Comparison of ENCODE assay signal across 10 cellular contexts in the genomic region with DNA sequence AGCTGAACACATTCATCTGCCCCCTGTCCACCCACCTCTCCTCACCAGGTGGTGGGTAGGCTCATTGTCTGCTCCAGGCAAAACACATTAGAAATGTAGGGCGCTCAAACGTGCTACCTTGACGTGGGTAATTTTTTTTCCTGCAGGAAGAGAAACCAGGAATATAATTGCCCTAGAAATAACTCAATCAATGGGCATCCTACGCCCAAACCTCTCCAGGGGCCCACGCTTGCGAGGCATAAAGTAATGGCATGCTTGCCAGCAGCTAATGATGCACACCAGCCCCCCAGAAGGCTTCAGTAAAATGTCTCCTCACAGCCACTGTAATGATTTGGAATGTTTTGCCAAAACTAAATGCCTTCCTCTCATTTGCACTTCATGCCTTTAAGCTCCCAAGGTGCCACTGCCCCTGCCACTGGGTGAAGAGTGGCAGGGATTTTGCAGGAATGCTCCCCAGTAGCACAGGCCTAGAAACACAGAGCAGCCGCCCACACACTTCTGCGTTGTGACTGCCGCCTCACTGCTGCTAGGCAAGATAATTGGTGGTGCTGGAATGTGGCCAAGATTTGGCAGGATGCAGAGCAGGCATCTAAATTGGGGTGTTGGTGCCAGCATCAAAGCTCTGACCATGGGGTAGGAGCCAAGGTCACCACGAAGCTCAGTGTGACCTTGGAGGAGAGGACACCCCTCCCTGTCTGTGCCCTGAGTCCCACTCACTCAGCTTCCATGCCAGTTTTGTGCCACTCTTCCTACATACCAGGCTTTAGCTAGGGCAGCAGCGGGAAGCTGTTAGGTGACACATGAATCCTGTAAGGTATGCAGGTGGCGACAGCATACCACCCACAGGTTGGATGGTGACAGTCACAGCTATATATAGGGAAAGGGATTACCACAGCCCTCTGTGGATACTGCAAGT. TPM values are rescaled to one million over a fixed set of nuclear protein-coding genes. Genes with fewer than 3 reads are reported as not detected.
DNase-seq lines count a peak whose midpoint lies in the region; ATAC-seq and TF ChIP-seq lines count a peak whose summit lies in the region.
"Had no signal": no experiment of that assay in that cellular context is flagged by ENCODE, and none has a peak within 500 bp of the region (broad histone marks: within the 10 kb centered on the region; RNA-seq: fewer than 3 reads in every experiment).

No MANE protein-coding gene starts in this region.

- H3K27me3 ChIP-seq in dorsolateral prefrontal cortex (no peaks in the 10 kb centered on the region), uterus (no peaks in the 10 kb centered on the region)

- H3K9me3 Mint-ChIP-seq in activated CD4-positive, alpha-beta T cell treated with anti-CD3 and anti-CD28 coated beads for 36 hours (ENCODE audit: low read depth) = no peaks in the 10 kb centered on the region
- H3K9me3 Mint-ChIP-seq in activated CD4-positive, alpha-beta T cell treated with anti-CD3 and anti-CD28 coated beads, Interleukin-2, amount 10 ng/mL, durations not matched to agents 24 days and 14 days = no peaks in the 10 kb centered on the region

- intact Hi-C loops in activated CD4-positive, alpha-beta T cell treated with anti-CD3 and anti-CD28 coated beads for 36 hours (cut with DNase I, micrococcal nuclease) = no loop called here
- intact Hi-C loops in activated CD4-positive, alpha-beta T cell treated with anti-CD3 and anti-CD28 coated beads, Interleukin-2, amount 10 ng/mL, durations not matched to agents 24 days and 14 days (cut with micrococcal nuclease) = no loop called here
- intact Hi-C loops in dorsolateral prefrontal cortex (cut with DNase I) = no loop called here
- intact Hi-C loops in uterus (cut with DNase I; ENCODE audit: low total_unique reads) = no loop called here

- POLR2A ChIA-PET in activated CD4-positive, alpha-beta T cell treated with anti-CD3 and anti-CD28 coated beads for 36 hours (lab: Charles Lee) = interaction anchor here (0.5 kb wide), 1 partner anchor 112 kb away, joined by 5 read pairs; no protein-coding TSS in a partner anchor

- no peaks in the 10 kb centered on the region for H3K27me3 Mint-ChIP-seq in activated CD4-positive, alpha-beta T cell treated with anti-CD3 and anti-CD28 coated beads for 36 hours
- peaks cover 5% of the 10 kb centered on the region for H3K27me3 Mint-ChIP-seq in activated CD4-positive, alpha-beta T cell treated with anti-CD3 and anti-CD28 coated beads, Interleukin-2, amount 10 ng/mL, durations not matched to agents 24 days and 14 days
- H3K27me3 Mint-ChIP-seq: activated naive CD8-positive, alpha-beta T cell had no signal

- H3K27ac Mint-ChIP-seq in activated CD4-positive, alpha-beta T cell treated with anti-CD3 and anti-CD28 coated beads for 36 hours = no peak overlapping the region
- no peak overlapping the region for H3K27ac Mint-ChIP-seq in activated CD4-positive, alpha-beta T cell treated with anti-CD3 and anti-CD28 coated beads, Interleukin-2, amount 10 ng/mL, durations not matched to agents 24 days and 14 days
- H3K27ac Mint-ChIP-seq: activated naive CD8-positive, alpha-beta T cell had no signal

- CTCF ChIA-PET in activated CD4-positive, alpha-beta T cell treated with anti-CD3 and anti-CD28 coated beads for 36 hours (lab: Charles Lee) = interaction anchor here (1.6 to 2.1 kb wide), 2 partner anchors 9 to 13 kb away, joined by 4 to 5 read pairs; no protein-coding TSS in a partner anchor

- H3K36me3 Mint-ChIP-seq in activated CD4-positive, alpha-beta T cell treated with anti-CD3 and anti-CD28 coated beads for 36 hours (ENCODE audit: low read depth) = no peaks in the 10 kb centered on the region
- no peaks in the 10 kb centered on the region for H3K36me3 Mint-ChIP-seq in activated CD4-positive, alpha-beta T cell treated with anti-CD3 and anti-CD28 coated beads, Interleukin-2, amount 10 ng/mL, durations not matched to agents 24 days and 14 days (ENCODE audit: low read depth)
- H3K36me3 Mint-ChIP-seq: activated naive CD8-positive, alpha-beta T cell had no signal

- TF ChIP-seq POLR2A in uterus (IDR thresholded peaks at IDR 0.05) = no peak

- DNase-seq in activated CD4-positive, alpha-beta T cell treated with anti-CD3 and anti-CD28 coated beads for 36 hours = peak; percentile 35
- no peak for DNase-seq in activated CD4-positive, alpha-beta T cell treated with anti-CD3 and anti-CD28 coated beads, Interleukin-2, amount 10 ng/mL, durations not matched to agents 24 days and 14 days
- DNase-seq in NCI-H2227 treated with DMSO at 0.1 percent for 48 hours (lab: John Stamatoyannopoulos, UW) (peak; percentile 14), dorsolateral prefrontal cortex (peak; percentile 23 to 77 (median 66)), renal cortical epithelial cell (ENCODE audit: low read depth) (peak; percentile 26), uterus (no peak)

- H3K4me3 Mint-ChIP-seq in activated CD4-positive, alpha-beta T cell treated with anti-CD3 and anti-CD28 coated beads for 36 hours = no peak overlapping the region
- no peak overlapping the region for H3K4me3 Mint-ChIP-seq in activated CD4-positive, alpha-beta T cell treated with anti-CD3 and anti-CD28 coated beads, Interleukin-2, amount 10 ng/mL, durations not matched to agents 24 days and 14 days
- H3K4me3 Mint-ChIP-seq: activated naive CD8-positive, alpha-beta T cell had no signal

- H3K27ac ChIP-seq in dorsolateral prefrontal cortex (peak overlapping the region in 2 of 59 donors; percentile 4 to 38), uterus (no peak overlapping the region)

- H3K4me3 ChIP-seq in dorsolateral prefrontal cortex (no peak overlapping the region), uterus (no peak overlapping the region)

- TF ChIP-seq CTCF in dorsolateral prefrontal cortex (IDR thresholded peaks at IDR 0.05 in 54 of 56, conservative IDR thresholded peaks at IDR 0.05 in 2 of 56; ENCODE audit: low read depth in 1 of 56, partially characterized antibody in 56 of 56) (no peak), uterus (IDR thresholded peaks at IDR 0.05) (no peak)

- ATAC-seq in activated CD4-positive, alpha-beta T cell treated with anti-CD3 and anti-CD28 coated beads for 36 hours = no peak
- no peak for ATAC-seq in GM19395 (IDR thresholded peaks at IDR 0.05; ENCODE audit: unreplicated experiment)
- no peak for ATAC-seq in HG03159 (IDR thresholded peaks at IDR 0.05; ENCODE audit: unreplicated experiment)
- ATAC-seq: activated CD4-positive, CD25-positive, alpha-beta regulatory T cell treated with anti-CD3 and anti-CD28 coated beads, Interleukin-2, amount 50 U/mL, for 24 hours had no signal

- H3K9me3 ChIP-seq in uterus = no peaks in the 10 kb centered on the region

- H3K4me1 Mint-ChIP-seq in activated CD4-positive, alpha-beta T cell treated with anti-CD3 and anti-CD28 coated beads for 36 hours = no peaks in the 10 kb centered on the region
- no peaks in the 10 kb centered on the region for H3K4me1 Mint-ChIP-seq in activated CD4-positive, alpha-beta T cell treated with anti-CD3 and anti-CD28 coated beads, Interleukin-2, amount 10 ng/mL, durations not matched to agents 24 days and 14 days

- H3K4me1 ChIP-seq in uterus = no peaks in the 10 kb centered on the region

- no peaks in the 10 kb centered on the region for H3K36me3 ChIP-seq in uterus

RNA-seq across cellular contexts. Expression of gene PPP1R3C, which starts 48.7 kb away (rescaled TPM):
- total RNA-seq in activated CD4-positive, alpha-beta T cell treated with anti-CD3 and anti-CD28 coated beads for 36 hours = under 1 TPM; 0.63 to 0.71 TPM
- total RNA-seq in activated CD4-positive, alpha-beta T cell treated with anti-CD3 and anti-CD28 coated beads, Interleukin-2, amount 10 ng/mL, durations not matched to agents 24 days and 14 days = 0.14 and 0.21 TPM in 2 replicates
- total RNA-seq in dorsolateral prefrontal cortex (100 to 1,000 TPM in 2 of 120 experiments, 10 to 100 TPM in 118; 20.8 to 122 (median 43.9) TPM), renal cortical epithelial cell (5.7 and 39.4 TPM in 2 replicates), uterus (10 to 100 TPM; 19.7 to 55.2 (median 25.5) TPM)

Comparison
In these comparisons a context has a peak if more than half of its experiments do, and no peak if none do; other contexts are left out.
1. DNase-seq: peak in activated CD4-positive, alpha-beta T cell treated with anti-CD3 and anti-CD28 coated beads for 36 hours (single experiment), NCI-H2227 treated with DMSO at 0.1 percent for 48 hours (single experiment), dorsolateral prefrontal cortex (10 of 10) and renal cortical epithelial cell (single experiment); none in activated CD4-positive, alpha-beta T cell treated with anti-CD3 and anti-CD28 coated beads, Interleukin-2, amount 10 ng/mL, durations not matched to agents 24 days and 14 days (single experiment) and uterus (0 of 2).